ENCODE assay signal across 7 cellular contexts in genomic region chr1:234237416-234237815, GRCh38.
"Had no signal": no experiment of that assay in that cellular context is flagged by ENCODE, and none has a peak within 500 bp of the region (broad histone marks: within the 10 kb centered on the region; RNA-seq: fewer than 3 reads in every experiment).

No MANE protein-coding gene starts in this region.

- ATAC-seq: K562 had no signal

- H3K4me3 ChIP-seq: GM23248, K562 had no signal

- H3K27ac ChIP-seq: GM23248 had no signal

- DNase-seq: GM23248, GOT3, H7, HCEC 1CT, HFFc6, IMR-90 had no signal

- H3K27ac Mint-ChIP-seq: HFFc6 had no signal

- H2AFZ ChIP-seq: GM23248 had no signal

- H3K4me3 Mint-ChIP-seq: HFFc6 had no signal

- H3K9ac ChIP-seq: GM23248 had no signal
